Comparison of ENCODE assay signal across 1 cellular context in genomic region chr6:149565539-149566371, GRCh38.
TF ChIP-seq lines count a peak whose summit lies in the region.

No MANE protein-coding gene starts in this region.

TF ChIP-seq in GM12878, 131 proteins besides CTCF, POLR2A, EP300 and RAD21 (continued from another document):
- TF ChIP-seq E2F4 (IDR thresholded peaks at IDR 0.05; ENCODE audit: low read depth, low read length) (no peak; the same call in 1 of the 2 replicates), IKZF2 (IDR thresholded peaks at IDR 0.05) (peak; percentile 10 to 47; a peak in 1 of 4 replicates), TBL1XR1 (IDR thresholded peaks at IDR 0.05; ENCODE audit: low read depth, low read length) (peak; percentile 92), NR2C2 (IDR thresholded peaks at IDR 0.05; ENCODE audit: borderline replicate concordance, control insufficient read depth, insufficient read length, low read depth) (no peak), KDM1A (IDR thresholded peaks at IDR 0.05; ENCODE audit: borderline replicate concordance) (no peak), SMC3 (IDR thresholded peaks at IDR 0.05; ENCODE audit: borderline replicate concordance, low read length) (peak; percentile 65; the same call in 1 of the 2 replicates), NBN (IDR thresholded peaks at IDR 0.05) (peak; percentile 84; the same call in 1 of the 2 replicates), ASH2L (IDR thresholded peaks at IDR 0.05; ENCODE audit: borderline replicate concordance, low read depth) (peak; percentile 72; the same call in 1 of the 2 replicates), JUND (IDR thresholded peaks at IDR 0.05; ENCODE audit: low read depth, low read length) (0 out of 2 replicates have a peak, but pooled peaks have one; percentile 32), PAX5 (IDR thresholded peaks at IDR 0.05; ENCODE audit: borderline replicate concordance, low read depth, low read length) (peak; percentile 78; the same call in 1 of the 2 replicates), MEF2A (IDR thresholded peaks at IDR 0.05; ENCODE audit: insufficient read depth, low read depth, low read length) (0 out of 2 replicates have a peak, but pooled peaks have one; percentile 31), SUZ12 (IDR thresholded peaks at IDR 0.05; ENCODE audit: unreplicated experiment) (no peak), CREB1 (IDR thresholded peaks at IDR 0.05; ENCODE audit: low read depth) (peak; percentile 47; the same call in 1 of the 2 replicates), DPF2 (IDR thresholded peaks at IDR 0.05) (peak; percentile 15; the same call in 1 of the 2 replicates), ESRRA (IDR thresholded peaks at IDR 0.05; ENCODE audit: low read length) (0 out of 2 replicates have a peak, but pooled peaks have one; percentile 38), NRF1 (conservative IDR thresholded peaks at IDR 0.05; ENCODE audit: low read depth, low read length) (peak; percentile 69), KLF5 (IDR thresholded peaks at IDR 0.05; ENCODE audit: partially characterized antibody) (no peak), RCOR1 (conservative IDR thresholded peaks at IDR 0.05; ENCODE audit: low read depth, low read length) (0 out of 2 replicates have a peak, but pooled peaks have one; percentile 79), CBFB (IDR thresholded peaks at IDR 0.05; ENCODE audit: low read depth) (peak; percentile 54; the same call in 1 of the 2 replicates), ATF7 (IDR thresholded peaks at IDR 0.05; ENCODE audit: low read depth) (no peak; the same call in none of the 2 replicates), SMAD1 (IDR thresholded peaks at IDR 0.05; ENCODE audit: low read depth, partially characterized antibody) (peak; percentile 97), TCF3 (IDR thresholded peaks at IDR 0.05; ENCODE audit: borderline replicate concordance, insufficient read depth, low read depth, low read length) (peak; percentile 95), FOS (IDR thresholded peaks at IDR 0.05; ENCODE audit: borderline replicate concordance, extremely low read depth, insufficient read length) (no peak), RUNX3 (IDR thresholded peaks at IDR 0.05; ENCODE audit: low read length) (peak; percentile 61), CHD1 (IDR thresholded peaks at IDR 0.05; ENCODE audit: low read depth, low read length) (peak; percentile 78; the same call in 1 of the 2 replicates)
- TF ChIP-seq, protein P1, sequence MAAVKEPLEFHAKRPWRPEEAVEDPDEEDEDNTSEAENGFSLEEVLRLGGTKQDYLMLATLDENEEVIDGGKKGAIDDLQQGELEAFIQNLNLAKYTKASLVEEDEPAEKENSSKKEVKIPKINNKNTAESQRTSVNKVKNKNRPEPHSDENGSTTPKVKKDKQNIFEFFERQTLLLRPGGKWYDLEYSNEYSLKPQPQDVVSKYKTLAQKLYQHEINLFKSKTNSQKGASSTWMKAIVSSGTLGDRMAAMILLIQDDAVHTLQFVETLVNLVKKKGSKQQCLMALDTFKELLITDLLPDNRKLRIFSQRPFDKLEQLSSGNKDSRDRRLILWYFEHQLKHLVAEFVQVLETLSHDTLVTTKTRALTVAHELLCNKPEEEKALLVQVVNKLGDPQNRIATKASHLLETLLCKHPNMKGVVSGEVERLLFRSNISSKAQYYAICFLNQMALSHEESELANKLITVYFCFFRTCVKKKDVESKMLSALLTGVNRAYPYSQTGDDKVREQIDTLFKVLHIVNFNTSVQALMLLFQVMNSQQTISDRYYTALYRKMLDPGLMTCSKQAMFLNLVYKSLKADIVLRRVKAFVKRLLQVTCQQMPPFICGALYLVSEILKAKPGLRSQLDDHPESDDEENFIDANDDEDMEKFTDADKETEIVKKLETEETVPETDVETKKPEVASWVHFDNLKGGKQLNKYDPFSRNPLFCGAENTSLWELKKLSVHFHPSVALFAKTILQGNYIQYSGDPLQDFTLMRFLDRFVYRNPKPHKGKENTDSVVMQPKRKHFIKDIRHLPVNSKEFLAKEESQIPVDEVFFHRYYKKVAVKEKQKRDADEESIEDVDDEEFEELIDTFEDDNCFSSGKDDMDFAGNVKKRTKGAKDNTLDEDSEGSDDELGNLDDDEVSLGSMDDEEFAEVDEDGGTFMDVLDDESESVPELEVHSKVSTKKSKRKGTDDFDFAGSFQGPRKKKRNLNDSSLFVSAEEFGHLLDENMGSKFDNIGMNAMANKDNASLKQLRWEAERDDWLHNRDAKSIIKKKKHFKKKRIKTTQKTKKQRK (IDR thresholded peaks at IDR 0.05; ENCODE audit: low read depth, low read length): no peak
- TF ChIP-seq, protein P2, sequence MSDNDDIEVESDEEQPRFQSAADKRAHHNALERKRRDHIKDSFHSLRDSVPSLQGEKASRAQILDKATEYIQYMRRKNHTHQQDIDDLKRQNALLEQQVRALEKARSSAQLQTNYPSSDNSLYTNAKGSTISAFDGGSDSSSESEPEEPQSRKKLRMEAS (IDR thresholded peaks at IDR 0.05; ENCODE audit: low read depth, low read length): peak; percentile 81
- TF ChIP-seq, protein P3, sequence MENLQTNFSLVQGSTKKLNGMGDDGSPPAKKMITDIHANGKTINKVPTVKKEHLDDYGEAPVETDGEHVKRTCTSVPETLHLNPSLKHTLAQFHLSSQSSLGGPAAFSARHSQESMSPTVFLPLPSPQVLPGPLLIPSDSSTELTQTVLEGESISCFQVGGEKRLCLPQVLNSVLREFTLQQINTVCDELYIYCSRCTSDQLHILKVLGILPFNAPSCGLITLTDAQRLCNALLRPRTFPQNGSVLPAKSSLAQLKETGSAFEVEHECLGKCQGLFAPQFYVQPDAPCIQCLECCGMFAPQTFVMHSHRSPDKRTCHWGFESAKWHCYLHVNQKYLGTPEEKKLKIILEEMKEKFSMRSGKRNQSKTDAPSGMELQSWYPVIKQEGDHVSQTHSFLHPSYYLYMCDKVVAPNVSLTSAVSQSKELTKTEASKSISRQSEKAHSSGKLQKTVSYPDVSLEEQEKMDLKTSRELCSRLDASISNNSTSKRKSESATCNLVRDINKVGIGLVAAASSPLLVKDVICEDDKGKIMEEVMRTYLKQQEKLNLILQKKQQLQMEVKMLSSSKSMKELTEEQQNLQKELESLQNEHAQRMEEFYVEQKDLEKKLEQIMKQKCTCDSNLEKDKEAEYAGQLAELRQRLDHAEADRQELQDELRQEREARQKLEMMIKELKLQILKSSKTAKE (IDR thresholded peaks at IDR 0.05; ENCODE audit: low read depth, poor library complexity, severe bottlenecking): peak; percentile 96
